Comparison of ENCODE assay signal across 8 cellular contexts in the genomic region with DNA sequence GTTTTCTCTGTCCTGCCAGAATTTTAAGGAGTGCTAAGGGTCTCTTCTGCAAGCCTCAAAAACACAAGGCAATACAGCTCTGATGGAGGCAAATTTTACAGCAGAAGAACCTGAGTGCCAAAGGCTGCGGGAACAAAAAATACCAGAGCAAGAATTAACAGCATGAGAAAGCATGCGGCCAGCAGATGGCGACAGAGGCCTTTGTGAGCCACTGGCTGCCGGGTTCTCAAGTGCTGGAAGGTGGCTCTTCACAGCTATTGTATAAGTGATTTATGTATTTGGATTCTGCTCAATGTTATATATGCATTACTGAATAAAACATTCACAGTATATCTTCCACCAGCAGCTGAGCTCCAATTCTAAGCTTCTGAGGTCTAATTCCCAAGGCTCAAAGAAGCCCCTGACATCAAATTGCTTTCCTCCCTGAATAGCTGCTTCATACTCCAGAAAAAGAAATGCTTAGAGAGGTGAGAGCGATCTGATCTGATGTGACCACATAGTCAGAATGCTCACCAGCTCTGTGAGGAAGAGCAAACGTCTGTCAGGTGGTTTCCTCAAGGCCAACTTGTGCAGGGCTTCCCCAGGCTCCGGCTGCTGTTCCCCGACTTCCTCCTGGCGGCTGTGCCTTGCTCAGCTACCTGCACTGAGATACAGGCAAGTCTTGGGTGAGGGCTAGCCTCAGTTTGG. TPM values are rescaled to one million over a fixed set of nuclear protein-coding genes. Genes with fewer than 3 reads are reported as not detected.
DNase-seq lines count a peak whose midpoint lies in the region; FAIRE-seq lines count a peak whose summit lies in the region.

No MANE protein-coding gene starts in this region.

- no peak overlapping the region for H2AFZ ChIP-seq in mesenchymal stem cell (ENCODE audit: low read depth, low read length)

- no peak overlapping the region for H3K9ac ChIP-seq in mesenchymal stem cell (ENCODE audit: low read length)

- no peak overlapping the region for H3K4me3 ChIP-seq in mesenchymal stem cell (ENCODE audit: insufficient read depth in 1 of 2, low read depth in 1 of 2, low read length in 2 of 2)

- H3K23ac ChIP-seq in mesenchymal stem cell (ENCODE audit: low read length in 2 of 2): no peak overlapping the region

- no peak overlapping the region for H3K14ac ChIP-seq in mesenchymal stem cell (ENCODE audit: low read length in 2 of 2)

- peak; percentile 52 for FAIRE-seq in G401.6 (lab: Jason Lieb, UNC)

- H3K36me3 ChIP-seq in mesenchymal stem cell (ENCODE audit: control insufficient read depth in 1 of 2, insufficient read depth in 2 of 2, low read depth in 1 of 2, low read length in 2 of 2): peaks cover 0 to 3% of the 10 kb centered on the region in 2 experiments

- no peak overlapping the region for H3K4ac ChIP-seq in mesenchymal stem cell (ENCODE audit: low read depth in 1 of 2, low read length in 2 of 2)

- H2BK12ac ChIP-seq in mesenchymal stem cell (ENCODE audit: low read length in 2 of 2): no peak overlapping the region

- no peak overlapping the region for H3K4me3 Mint-ChIP-seq in activated CD4-positive, alpha-beta memory T cell treated with anti-CD3 and anti-CD28 coated beads, Interleukin-2, amount 10 ng/mL, durations not matched to agents 7 days and 5 days

- H4K91ac ChIP-seq in mesenchymal stem cell (ENCODE audit: low read length): no peak overlapping the region

- no peak overlapping the region for H3K27ac Mint-ChIP-seq in activated CD4-positive, alpha-beta memory T cell treated with anti-CD3 and anti-CD28 coated beads, Interleukin-2, amount 10 ng/mL, durations not matched to agents 7 days and 5 days

- no peaks in the 10 kb centered on the region for H3K9me3 ChIP-seq in mesenchymal stem cell (ENCODE audit: control insufficient read depth, low read length)

- H3K27ac ChIP-seq in mesenchymal stem cell (ENCODE audit: low read length, poor library complexity, severe bottlenecking): no peak overlapping the region

- peaks cover 1% of the 10 kb centered on the region for H3K4me1 Mint-ChIP-seq in activated CD4-positive, alpha-beta memory T cell treated with anti-CD3 and anti-CD28 coated beads, Interleukin-2, amount 10 ng/mL, durations not matched to agents 7 days and 5 days

- no peaks in the 10 kb centered on the region for H3K36me3 Mint-ChIP-seq in activated CD4-positive, alpha-beta memory T cell treated with anti-CD3 and anti-CD28 coated beads, Interleukin-2, amount 10 ng/mL, durations not matched to agents 7 days and 5 days (ENCODE audit: low read depth)

- H3K4me2 ChIP-seq in mesenchymal stem cell (ENCODE audit: low read length, poor library complexity, severe bottlenecking): no peak overlapping the region

- H4K8ac ChIP-seq in mesenchymal stem cell (ENCODE audit: low read length): no peak overlapping the region

- DNase-seq in HPDE6-E6E7 (ENCODE audit: extremely low spot score) (peak; percentile 74), NCI-H82 treated with DMSO at 0.1 percent for 48 hours (lab: John Stamatoyannopoulos, UW; ENCODE audit: unreplicated experiment) (peak; percentile 65), ecto neural progenitor cell (ENCODE audit: low spot score) (peak; percentile 81), mesenchymal stem cell (peak; percentile 78), epidermal melanocyte (ENCODE audit: insufficient read length, low spot score) (no peak)
- DNase-seq in activated CD4-positive, alpha-beta memory T cell treated with anti-CD3 and anti-CD28 coated beads, Interleukin-2, amount 10 ng/mL, durations not matched to agents 7 days and 5 days: peak; percentile 87
- peak; percentile 66 for DNase-seq in stimulated activated CD8-positive, alpha-beta memory T cell treated with anti-CD3 and anti-CD28 coated beads, Interleukin-15, amount 100 ng/mL, for 24 hours (ENCODE audit: low read depth)

- H2BK120ac ChIP-seq in mesenchymal stem cell (ENCODE audit: low read depth, low read length): no peak overlapping the region

- no peak overlapping the region for H2BK15ac ChIP-seq in mesenchymal stem cell (ENCODE audit: low read depth, poor library complexity, severe bottlenecking)

- H3K18ac ChIP-seq in mesenchymal stem cell (ENCODE audit: low read depth in 1 of 2, low read length in 2 of 2): no peak overlapping the region

- 51% methylated on average over 8 of the region's 9 CpGs for WGBS in mesenchymal stem cell

- CTCF ChIA-PET in activated CD4-positive, alpha-beta memory T cell treated with anti-CD3 and anti-CD28 coated beads, Interleukin-2, amount 10 ng/mL, durations not matched to agents 7 days and 5 days (lab: Charles Lee): interaction anchor here (0.7 to 2.7 kb wide), 49 partner anchors 9 to 624 kb away, joined by 3 to 72 read pairs (median 6); a partner anchor contains a TSS

- peaks cover 10% of the 10 kb centered on the region for H3K4me1 ChIP-seq in mesenchymal stem cell (ENCODE audit: control insufficient read depth, insufficient read depth, low read depth, low read length)

- H3K27me3 ChIP-seq in mesenchymal stem cell (ENCODE audit: control insufficient read depth in 1 of 2, insufficient read depth in 1 of 2, low read length in 2 of 2): no peaks in the 10 kb centered on the region

- POLR2A ChIA-PET in activated CD4-positive, alpha-beta memory T cell treated with anti-CD3 and anti-CD28 coated beads, Interleukin-2, amount 10 ng/mL, durations not matched to agents 7 days and 5 days (lab: Charles Lee): interaction anchor here (0.7 to 2.0 kb wide), 3 partner anchors 31 to 159 kb away, joined by 3 to 12 read pairs (median 9); no protein-coding TSS in a partner anchor

- H3K9me3 Mint-ChIP-seq in activated CD4-positive, alpha-beta memory T cell treated with anti-CD3 and anti-CD28 coated beads, Interleukin-2, amount 10 ng/mL, durations not matched to agents 7 days and 5 days: no peaks in the 10 kb centered on the region

- H2BK5ac ChIP-seq in mesenchymal stem cell (ENCODE audit: low read depth, low read length, poor library complexity, severe bottlenecking): no peak overlapping the region

- no peak overlapping the region for H2AK5ac ChIP-seq in mesenchymal stem cell (ENCODE audit: low read length, severe bottlenecking)

- peaks cover 15% of the 10 kb centered on the region for H3K79me1 ChIP-seq in mesenchymal stem cell (replicated peaks; ENCODE audit: low read length, poor library complexity, severe bottlenecking)

- H3K27me3 Mint-ChIP-seq in activated CD4-positive, alpha-beta memory T cell treated with anti-CD3 and anti-CD28 coated beads, Interleukin-2, amount 10 ng/mL, durations not matched to agents 7 days and 5 days: no peaks in the 10 kb centered on the region

RNA-seq across cellular contexts. Expression of a gene that starts 58.6 kb away (rescaled TPM):
- total RNA-seq in activated CD4-positive, alpha-beta memory T cell treated with anti-CD3 and anti-CD28 coated beads, Interleukin-2, amount 10 ng/mL, durations not matched to agents 7 days and 5 days: under 1 TPM; 0.08 to 0.10 TPM
- polyA plus RNA-seq in mesenchymal stem cell (2013, experiment 1 of 2): 1.4 TPM
- polyA plus RNA-seq in mesenchymal stem cell (2013, experiment 2 of 2): 1.5 TPM
